In the genomic region with DNA sequence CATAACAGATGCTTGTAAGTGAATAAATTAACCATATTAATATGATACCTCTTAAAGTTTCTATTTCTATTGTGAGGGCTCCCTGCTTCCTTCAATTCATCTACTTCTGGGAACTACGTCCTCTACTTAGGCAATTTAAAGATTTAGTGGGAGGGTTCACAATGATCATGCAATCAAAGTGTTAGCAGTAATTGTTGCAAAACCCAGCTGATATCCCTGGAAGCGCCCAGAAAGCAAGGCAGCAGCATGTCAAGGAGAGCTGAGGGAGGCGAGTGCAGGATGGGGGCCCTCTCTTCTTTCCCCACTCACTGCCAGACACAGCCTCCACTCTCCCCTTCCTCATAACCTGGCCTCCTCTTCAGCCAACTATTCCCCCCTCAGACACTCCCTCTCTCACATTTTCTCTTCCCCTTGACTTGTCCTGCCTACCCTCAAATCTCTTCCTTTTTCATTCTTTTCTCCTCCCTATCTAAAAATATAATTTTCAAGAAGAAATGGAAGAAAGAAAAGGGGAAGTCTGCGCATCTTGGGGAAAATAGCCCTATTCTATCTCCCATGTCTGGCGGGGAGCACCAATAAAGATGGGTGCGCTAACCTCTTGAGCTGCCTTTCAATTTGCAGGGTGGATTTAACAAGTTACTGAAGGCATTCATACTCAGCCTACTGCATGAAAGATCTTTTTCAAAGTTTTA, we compare ENCODE assay signal across 18 cellular contexts. TPM values are rescaled to one million over a fixed set of nuclear protein-coding genes. Genes with fewer than 3 reads are reported as not detected.
DNase-seq lines count a peak whose midpoint lies in the region; TF ChIP-seq lines count a peak whose summit lies in the region.
"Had no signal": no experiment of that assay in that cellular context is flagged by ENCODE, and none has a peak within 500 bp of the region (broad histone marks: within the 10 kb centered on the region; RNA-seq: fewer than 3 reads in every experiment).

No MANE protein-coding gene starts in this region.

- H4K20me1 ChIP-seq in smooth muscle cell (ENCODE audit: low read depth): no peaks in the 10 kb centered on the region

- no peak overlapping the region for H3K9ac ChIP-seq in endodermal cell (ENCODE audit: extremely low read depth, low read length, poor library complexity, severe bottlenecking)
- no peak overlapping the region for H3K9ac ChIP-seq in smooth muscle cell (ENCODE audit: low read depth)

- peaks cover 18% of the 10 kb centered on the region for H3F3A ChIP-seq in smooth muscle cell (ENCODE audit: low read depth)

- intact Hi-C loops in stomach (cut with DNase I; ENCODE audit: low total_unique reads): no loop called here

- no peak for TF ChIP-seq POLR2A in stomach (IDR thresholded peaks at IDR 0.05)

- H3K36me3 ChIP-seq in endodermal cell (ENCODE audit: control insufficient read depth, insufficient read depth, low read length) (no peaks in the 10 kb centered on the region), smooth muscle cell (ENCODE audit: low read depth) (no peaks in the 10 kb centered on the region), stomach (no peaks in the 10 kb centered on the region)

- H3K27me3 Mint-ChIP-seq in endodermal cell (ENCODE audit: insufficient read depth): no peaks in the 10 kb centered on the region
- H3K27me3 Mint-ChIP-seq: CD4-positive, alpha-beta T cell had no signal

- peaks cover 18% of the 10 kb centered on the region for H3K4me1 Mint-ChIP-seq in endodermal cell

- DNase-seq in KBM-7 (peak; percentile 37), NOMO-1 treated with dmso at 0.1 percent for 144 hours (lab: John Stamatoyannopoulos, UW; ENCODE audit: unreplicated experiment) (peak; percentile 18), endodermal cell (no peak), smooth muscle cell (lab: John Stamatoyannopoulos, UW; ENCODE audit: unreplicated experiment) (no peak), NCI-H446 treated with DMSO at 0.1 percent for 48 hours (lab: John Stamatoyannopoulos, UW) (no peak), stomach (no peak), COLO829 (ENCODE audit: low spot score) (no peak)
- DNase-seq: ACHN; AML-193; Calu3; CD4-positive, alpha-beta T cell; DMS53; Karpas-422; MM.1S; NCI-H1417; NCI-H187 treated with DMSO at 0.1 percent for 48 hours; NK-92 treated with Interleukin-12 subunit alpha and Interleukin-12 subunit beta, amount 100 ng/mL, for 24 hours had no signal

- in situ Hi-C loops in KBM-7 (cut with MboI; ENCODE audit: low pct_unique_long_range_greater_than_20kb, low sequenced_read_pairs): no loop called here

- peaks cover 43% of the 10 kb centered on the region for H3K9me3 Mint-ChIP-seq in endodermal cell
- H3K9me3 Mint-ChIP-seq: CD4-positive, alpha-beta T cell had no signal

- H3K27me3 ChIP-seq in endodermal cell (ENCODE audit: control insufficient read depth, insufficient read depth, low read length, poor library complexity, severe bottlenecking) (no peaks in the 10 kb centered on the region), smooth muscle cell (ENCODE audit: low read depth) (no peaks in the 10 kb centered on the region), stomach (no peaks in the 10 kb centered on the region)

- H3K4me3 ChIP-seq in endodermal cell (ENCODE audit: low read length): peak overlapping the region; percentile 8
- no peak overlapping the region for H3K4me3 ChIP-seq in smooth muscle cell
- H3K4me3 ChIP-seq in stomach: no peak overlapping the region

- H3K79me2 ChIP-seq in smooth muscle cell (ENCODE audit: low read depth): no peaks in the 10 kb centered on the region

- H3K4me3 Mint-ChIP-seq in endodermal cell: no peak overlapping the region
- H3K4me3 Mint-ChIP-seq: CD4-positive, alpha-beta T cell had no signal

- peaks cover 9% of the 10 kb centered on the region for H3K36me3 Mint-ChIP-seq in endodermal cell (ENCODE audit: low read depth)

- H3K9me3 ChIP-seq in endodermal cell (ENCODE audit: control insufficient read depth, low read length): peaks cover 37% of the 10 kb centered on the region
- peaks cover 5% of the 10 kb centered on the region for H3K9me3 ChIP-seq in smooth muscle cell (replicated peaks; ENCODE audit: low read depth)
- peaks cover 0 to 11% (median 2%) of the 10 kb centered on the region in 4 donors for H3K9me3 ChIP-seq in stomach

- 88 to 97% methylated on average over 4 to 6 of the region's 6 CpGs for WGBS in endodermal cell (ENCODE audit: insufficient coverage in 1 of 2, insufficient read length in 1 of 2), 2 experiments
- WGBS in smooth muscle cell (ENCODE audit: low lambda C conversion rate): 80% methylated on average over 6 of the region's 6 CpGs
- WGBS in stomach, 5 donors: 81 to 92% (median 87%) methylated on average over 6 of the region's 6 CpGs

- TF ChIP-seq EP300 in stomach (IDR thresholded peaks at IDR 0.05): no peak

- H3K27ac ChIP-seq in endodermal cell (ENCODE audit: low read depth, low read length): no peak overlapping the region
- peak overlapping the region; percentile 79 for H3K27ac ChIP-seq in smooth muscle cell (ENCODE audit: low read depth)
- H3K27ac ChIP-seq in stomach: no peak overlapping the region

- peak overlapping the region; percentile 42 for H3K4me2 ChIP-seq in smooth muscle cell

- no peak for TF ChIP-seq CTCF in endodermal cell (conservative IDR thresholded peaks at IDR 0.05)
- no peak for TF ChIP-seq CTCF in smooth muscle cell (IDR thresholded peaks at IDR 0.05; ENCODE audit: borderline replicate concordance, insufficient read depth, poor library complexity, severe bottlenecking)
- TF ChIP-seq CTCF in stomach (IDR thresholded peaks at IDR 0.05): no peak

- peak overlapping the region; percentile 73 for H2AFZ ChIP-seq in smooth muscle cell (ENCODE audit: low read depth)

- H3K27ac Mint-ChIP-seq in endodermal cell: peak overlapping the region; percentile 17
- H3K27ac Mint-ChIP-seq: CD4-positive, alpha-beta T cell had no signal

- H3K4me1 ChIP-seq in endodermal cell (ENCODE audit: control insufficient read depth, insufficient read depth, low read length) (no peaks in the 10 kb centered on the region), smooth muscle cell (ENCODE audit: low read depth) (peaks cover 8% of the 10 kb centered on the region), stomach (peaks cover 0 to 9% (median 0%) of the 10 kb centered on the region in 4 donors)

RNA-seq across cellular contexts. Expression of gene TMEM212, which starts 6.6 kb away (rescaled TPM):
- total RNA-seq in endodermal cell: not detected
- not detected for polyA plus RNA-seq in endodermal cell (2013, experiment 1 of 2)
- polyA plus RNA-seq in endodermal cell (2013, experiment 2 of 2): not detected
- not detected in 2 replicates for total RNA-seq in smooth muscle cell
- polyA plus RNA-seq in smooth muscle cell: not detected in 2 replicates
- not detected for total RNA-seq in stomach
- polyA plus RNA-seq in stomach: not detected
- total RNA-seq: Calu3; CD4-positive, alpha-beta T cell; H1 had no signal
- polyA plus RNA-seq: H1 had no signal

RNA-seq across cellular contexts. Expression of gene PLD1, which starts 39.5 kb away (rescaled TPM):
- total RNA-seq in endodermal cell: 10 to 100 TPM in 1 of 2 donors, 1 to 10 TPM in 1; 9.5 to 15.9 TPM
- polyA plus RNA-seq in endodermal cell (2013, experiment 1 of 2): 3.0 TPM
- 3.1 TPM for polyA plus RNA-seq in endodermal cell (2013, experiment 2 of 2)
- 33.8 and 36.1 TPM in 2 replicates for total RNA-seq in smooth muscle cell
- polyA plus RNA-seq in smooth muscle cell: 15.2 and 15.6 TPM in 2 replicates
- 10 to 100 TPM in 4 of 5 donors, 1 to 10 TPM in 1; 7.6 to 43.0 (median 25.1) TPM for total RNA-seq in stomach
- 1 to 10 TPM; 3.4 to 9.5 (median 8.6) TPM for polyA plus RNA-seq in stomach

Comparison
In these comparisons a context has a peak if more than half of its experiments do, and no peak if none do; other contexts are left out.
1. DNase-seq: peak in KBM-7 (single experiment) and NOMO-1 treated with dmso at 0.1 percent for 144 hours (single experiment); none in endodermal cell (single experiment), smooth muscle cell (single experiment), NCI-H446 treated with DMSO at 0.1 percent for 48 hours (single experiment), stomach (single experiment) and COLO829 (single experiment).